14 cellular contexts compared by ENCODE assay signal in genomic region chr22:46139895-46140350, GRCh38. TPM values are rescaled to one million over a fixed set of nuclear protein-coding genes. Genes with fewer than 3 reads are reported as not detected.
DNase-seq lines count a peak whose midpoint lies in the region; ATAC-seq, FAIRE-seq and TF ChIP-seq lines count a peak whose summit lies in the region.
"Had no signal": no experiment of that assay in that cellular context is flagged by ENCODE, and none has a peak within 500 bp of the region (broad histone marks: within the 10 kb centered on the region; RNA-seq: fewer than 3 reads in every experiment).

No MANE protein-coding gene starts in this region.

- H3K27ac ChIP-seq in caudate nucleus (ENCODE audit: low read depth, low read length): peak overlapping the region; percentile 77
- H3K27ac ChIP-seq in right cardiac atrium (ENCODE audit: low read length): peak overlapping the region; percentile 40
- peak overlapping the region in 3 of 4 donors; percentile 31 to 75 (median 48) for H3K27ac ChIP-seq in pancreas
- peak overlapping the region; percentile 68 to 91 (median 79) for H3K27ac ChIP-seq in tibial nerve

- ATAC-seq in right cardiac atrium: peak; percentile 65 to 75
- ATAC-seq in pancreas: peak; percentile 87 to 96 (median 92)
- ATAC-seq in GM18867 (IDR thresholded peaks at IDR 0.05; ENCODE audit: unreplicated experiment): no peak
- ATAC-seq: stimulated activated naive B cell treated with anti-CD40 and anti-IgM and Interleukin-4, amounts not matched to agents 10 μg/mL and 1 μg/mL and 100 μg/mL, for 72 hours had no signal

- no peaks in the 10 kb centered on the region for H3K36me3 ChIP-seq in pancreas
- H3K36me3 ChIP-seq in tibial nerve: no peaks in the 10 kb centered on the region
- H3K36me3 ChIP-seq in HAP-1 (replicated peaks): no peaks in the 10 kb centered on the region

- in situ Hi-C loops in HAP-1 (cut with MboI; ENCODE audit: low sequenced_read_pairs): loop anchor here (25.0 kb wide), 1 partner anchor 228 kb away; no protein-coding TSS in a partner anchor

- H3K9me3 ChIP-seq in right cardiac atrium (ENCODE audit: control insufficient read depth, low read length) (no peaks in the 10 kb centered on the region), pancreas (no peaks in the 10 kb centered on the region), tibial nerve (no peaks in the 10 kb centered on the region), HAP-1 (no peaks in the 10 kb centered on the region)

- H3K4me1 ChIP-seq in right cardiac atrium (ENCODE audit: control insufficient read depth, insufficient read depth, low read length) (peaks cover 5% of the 10 kb centered on the region), pancreas (peaks cover 0 to 4% (median 3%) of the 10 kb centered on the region in 3 donors), tibial nerve (peaks cover 0 to 31% (median 14%) of the 10 kb centered on the region in 4 donors), HAP-1 (no peaks in the 10 kb centered on the region)

- H3K27me3 ChIP-seq in right cardiac atrium (ENCODE audit: control insufficient read depth, insufficient read depth): no peaks in the 10 kb centered on the region
- H3K27me3 ChIP-seq in pancreas: no peaks in the 10 kb centered on the region
- no peaks in the 10 kb centered on the region for H3K27me3 ChIP-seq in tibial nerve
- H3K27me3 ChIP-seq in HAP-1 (ENCODE audit: low read depth): no peaks in the 10 kb centered on the region

- no peak for TF ChIP-seq EP300 in tibial nerve (IDR thresholded peaks at IDR 0.05)

- intact Hi-C loops in right cardiac atrium (cut with DNase I): loop anchor here in 2 of 4 donors (10.0 kb wide), 2 partner anchors 95 to 115 kb away; partner anchors contain the start of gene CDPF1 (in 1 of the 2)
- intact Hi-C loops in pancreas (cut with DNase I): loop anchor here in 1 of 3 donors (10.0 kb wide), 1 partner anchor 105 kb away; no protein-coding TSS in a partner anchor

- FAIRE-seq in pancreas (lab: Jason Lieb, UNC): no peak

- H3K4me3 ChIP-seq in right cardiac atrium (ENCODE audit: low read length): no peak overlapping the region
- no peak overlapping the region for H3K4me3 ChIP-seq in pancreas
- H3K4me3 ChIP-seq in tibial nerve: no peak overlapping the region
- no peak overlapping the region for H3K4me3 ChIP-seq in HAP-1

- WGBS in right cardiac atrium: 48% methylated on average over 17 of the region's 17 CpGs
- 37 to 43% methylated on average over 17 of the region's 17 CpGs for WGBS in pancreas, 2 donors
- 50 to 67% methylated on average over 10 to 17 of the region's 17 CpGs for WGBS in tibial nerve, 2 donors

- DNase-seq in caudate nucleus (lab: John Stamatoyannopoulos, UW) (no peak), right cardiac atrium (peak; percentile 64 to 83 (median 83)), pancreas (peak in 5 of 6 donors; percentile 62 to 82 (median 70)), tibial nerve (ENCODE audit: low spot score in 2 of 2) (no peak), HAP-1 (ENCODE audit: low spot score in 2 of 2) (no peak)
- DNase-seq in activated CD8-positive, alpha-beta memory T cell treated with anti-CD3 and anti-CD28 coated beads for 24 hours: no peak
- DNase-seq in NK-92 treated with Interleukin-12 subunit alpha and Interleukin-12 subunit beta, amount 100 ng/mL, for 24 hours (lab: John Stamatoyannopoulos, UW): no peak
- DNase-seq: activated CD4-positive, CD25-positive, alpha-beta regulatory T cell treated with anti-CD3 and anti-CD28 coated beads, Interleukin-2, amount 50 U/mL, for 72 hours; activated CD8-positive, alpha-beta memory T cell treated with anti-CD3 and anti-CD28 coated beads, Interleukin-2, amount 50 U/mL, for 4 hours; effector CD4-positive, alpha-beta T cell; NCI-H1105 treated with DMSO at 0.1 percent for 48 hours; NCI-H2227 treated with DMSO at 0.1 percent for 48 hours; stimulated activated naive B cell treated with anti-CD40 and anti-IgM and Interleukin-4, amounts not matched to agents 10 μg/mL and 1 μg/mL and 100 μg/mL, for 72 hours had no signal

- TF ChIP-seq CTCF in pancreas (IDR thresholded peaks at IDR 0.05) (no peak), tibial nerve (IDR thresholded peaks at IDR 0.05) (no peak)

- no peak for TF ChIP-seq POLR2A in tibial nerve (IDR thresholded peaks at IDR 0.05)

RNA-seq across cellular contexts. Expression of gene PPARA, which starts 10.4 kb away (rescaled TPM):
- 10 to 100 TPM; 63.6 to 85.2 (median 72.7) TPM for total RNA-seq in right cardiac atrium
- polyA plus RNA-seq in right cardiac atrium: 22.9 TPM
- 10 to 100 TPM; 13.8 to 24.5 (median 16.2) TPM for total RNA-seq in pancreas
- 1 to 10 TPM; 4.1 to 6.1 TPM for polyA plus RNA-seq in pancreas
- total RNA-seq in tibial nerve: 10 to 100 TPM; 18.9 to 43.5 (median 27.2) TPM

Comparison
In these comparisons a context has a peak if more than half of its experiments do, and no peak if none do; other contexts are left out.
1. DNase-seq: peak in right cardiac atrium (3 of 3) and pancreas (5 of 6); none in caudate nucleus (0 of 61), tibial nerve (0 of 2), HAP-1 (0 of 2), activated CD8-positive, alpha-beta memory T cell treated with anti-CD3 and anti-CD28 coated beads for 24 hours (single experiment) and NK-92 treated with Interleukin-12 subunit alpha and Interleukin-12 subunit beta, amount 100 ng/mL, for 24 hours (single experiment).
2. Peak in every context shown above with its lines, with median percentiles within 50 percentile points of each other: H3K27ac ChIP-seq.